8 cellular contexts compared by ENCODE assay signal in the genomic region with DNA sequence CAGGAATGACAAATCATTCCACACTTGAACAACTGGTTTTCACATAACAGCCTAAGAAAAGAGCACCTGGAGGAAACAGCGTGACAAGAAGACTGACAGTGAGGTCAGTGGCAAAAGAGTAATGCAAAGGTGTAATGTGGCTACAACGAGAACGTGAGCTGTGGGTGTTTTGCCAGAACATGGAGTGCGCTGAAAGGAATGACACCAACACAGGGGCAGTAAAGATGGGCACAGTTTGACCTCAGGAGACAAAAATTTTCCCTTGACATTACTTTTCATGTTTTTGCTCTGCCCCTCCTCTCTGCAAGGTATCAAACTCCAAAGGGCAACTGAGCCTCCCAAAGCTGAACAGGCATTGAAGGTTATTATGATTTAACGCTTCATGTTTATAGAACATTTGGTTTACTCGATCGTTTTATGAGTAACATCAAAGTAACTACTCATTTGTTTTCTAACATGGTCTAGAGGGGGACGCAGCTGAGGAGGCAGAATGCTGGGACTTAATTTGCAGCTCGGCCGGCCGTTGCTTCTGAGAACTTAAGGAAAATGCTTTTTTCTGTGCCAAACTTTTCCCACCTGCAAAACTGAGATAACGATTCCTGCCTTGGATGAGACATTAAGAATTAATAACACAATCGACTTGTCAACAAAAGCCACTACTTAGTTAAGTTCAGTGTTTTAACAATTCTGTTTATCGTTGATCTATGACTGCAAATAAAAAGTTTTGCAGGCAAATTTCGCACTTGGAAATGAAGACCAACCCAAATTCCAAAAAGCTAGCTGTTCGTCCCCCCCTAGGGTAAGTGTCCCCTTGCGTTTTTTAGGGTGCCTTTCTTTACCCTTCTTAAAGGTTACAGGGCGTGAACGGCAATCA. TPM values are rescaled to one million over a fixed set of nuclear protein-coding genes. Genes with fewer than 3 reads are reported as not detected.
DNase-seq lines count a peak whose midpoint lies in the region; ATAC-seq, FAIRE-seq and TF ChIP-seq lines count a peak whose summit lies in the region.

No MANE protein-coding gene starts in this region.

- peaks cover 27% of the 10 kb centered on the region for H3K36me3 Mint-ChIP-seq in activated CD4-positive, alpha-beta T cell treated with anti-CD3 and anti-CD28 coated beads for 36 hours (ENCODE audit: low read depth)
- H3K36me3 Mint-ChIP-seq in astrocyte (ENCODE audit: low read depth, unreplicated experiment): peaks cover 5% of the 10 kb centered on the region

- H3K9me3 Mint-ChIP-seq in activated CD4-positive, alpha-beta T cell treated with anti-CD3 and anti-CD28 coated beads for 36 hours (ENCODE audit: low read depth): no peaks in the 10 kb centered on the region
- no peaks in the 10 kb centered on the region for H3K9me3 Mint-ChIP-seq in astrocyte (ENCODE audit: unreplicated experiment)

- peak overlapping the region; percentile 65 for H2AFZ ChIP-seq in astrocyte (ENCODE audit: low read depth, low read length)

- WGBS in testis, 2 donors: 15 to 19% methylated on average over 19 of the region's 19 CpGs

- peak overlapping the region; percentile 90 for H3K27ac Mint-ChIP-seq in activated CD4-positive, alpha-beta T cell treated with anti-CD3 and anti-CD28 coated beads for 36 hours
- H3K27ac Mint-ChIP-seq in astrocyte (ENCODE audit: unreplicated experiment): peak overlapping the region; percentile 90

- H3K27ac ChIP-seq in astrocyte (ENCODE audit: low read depth, low read length) (peak overlapping the region; percentile 76), testis (peak overlapping the region; percentile 86 to 90)

- H4K20me1 ChIP-seq in astrocyte (ENCODE audit: insufficient read depth, low read length): no peaks in the 10 kb centered on the region

- intact Hi-C loops in activated CD4-positive, alpha-beta T cell treated with anti-CD3 and anti-CD28 coated beads for 36 hours (cut with DNase I, micrococcal nuclease): loop anchor here (1.0 to 5.0 kb wide), 3 partner anchors 26 to 346 kb away; a partner anchor contains a TSS
- intact Hi-C loops in testis (cut with DNase I; ENCODE audit: low total_unique reads): no loop called here

- H3K27me3 Mint-ChIP-seq in activated CD4-positive, alpha-beta T cell treated with anti-CD3 and anti-CD28 coated beads for 36 hours: no peaks in the 10 kb centered on the region
- no peaks in the 10 kb centered on the region for H3K27me3 Mint-ChIP-seq in astrocyte (ENCODE audit: low read depth, unreplicated experiment)

- ATAC-seq in activated CD4-positive, alpha-beta T cell treated with anti-CD3 and anti-CD28 coated beads for 36 hours: no peak
- ATAC-seq in HG02938 (IDR thresholded peaks at IDR 0.05; ENCODE audit: unreplicated experiment) (no peak), HG03175 (IDR thresholded peaks at IDR 0.05; ENCODE audit: unreplicated experiment) (no peak)

- peak overlapping the region; percentile 94 for H3K4me2 ChIP-seq in astrocyte (ENCODE audit: low read length)

- H3K27me3 ChIP-seq in astrocyte (ENCODE audit: insufficient read depth, low read length) (no peaks in the 10 kb centered on the region), testis (no peaks in the 10 kb centered on the region)

- H3K4me1 ChIP-seq in astrocyte (ENCODE audit: insufficient read depth, low read length) (peaks cover 10% of the 10 kb centered on the region), testis (no peaks in the 10 kb centered on the region)

- CTCF ChIA-PET in activated CD4-positive, alpha-beta T cell treated with anti-CD3 and anti-CD28 coated beads for 36 hours (lab: Charles Lee): interaction anchor here (0.6 to 4.7 kb wide), 23 partner anchors 11 to 1940 kb away, joined by 3 to 36 read pairs (median 3); a partner anchor contains a TSS

- no peaks in the 10 kb centered on the region for H3K9me3 ChIP-seq in astrocyte (ENCODE audit: insufficient read depth, low read depth, low read length)
- H3K9me3 ChIP-seq in testis: no peaks in the 10 kb centered on the region

- H3K79me2 ChIP-seq in astrocyte (ENCODE audit: insufficient read depth, low read length): no peaks in the 10 kb centered on the region

- peak overlapping the region; percentile 82 for H3K9ac ChIP-seq in astrocyte (ENCODE audit: low read length)

- FAIRE-seq in astrocyte (lab: Jason Lieb, UNC): no peak

- H3K36me3 ChIP-seq in astrocyte (ENCODE audit: insufficient read depth, low read length) (no peaks in the 10 kb centered on the region), testis (ENCODE audit: low read depth, missing control alignments) (no peaks in the 10 kb centered on the region)

- TF ChIP-seq CTCF in astrocyte (IDR thresholded peaks at IDR 0.05; ENCODE audit: insufficient read depth, low read depth, low read length) (no peak), testis (IDR thresholded peaks at IDR 0.05) (no peak)

- peak overlapping the region; percentile 88 for H3K4me3 Mint-ChIP-seq in activated CD4-positive, alpha-beta T cell treated with anti-CD3 and anti-CD28 coated beads for 36 hours
- peak overlapping the region; percentile 91 for H3K4me3 Mint-ChIP-seq in astrocyte (ENCODE audit: unreplicated experiment)

- POLR2A ChIA-PET in activated CD4-positive, alpha-beta T cell treated with anti-CD3 and anti-CD28 coated beads for 36 hours (lab: Charles Lee): interaction anchor here (0.6 to 1.9 kb wide), 7 partner anchors 9 to 173 kb away, joined by 3 to 8 read pairs (median 3); a partner anchor contains a TSS

- no peak for DNase-seq in activated CD4-positive, alpha-beta T cell treated with anti-CD3 and anti-CD28 coated beads for 36 hours
- no peak for DNase-seq in activated CD4-positive, alpha-beta T cell treated with anti-CD3 and anti-CD28 coated beads for 4 hours
- DNase-seq in astrocyte (ENCODE audit: low read depth) (peak; percentile 10), left kidney (ENCODE audit: low read depth, low spot score) (peak; percentile 41), testis (no peak), NOMO-1 treated with DMSO at 0.1 percent for 48 hours (lab: John Stamatoyannopoulos, UW; ENCODE audit: unreplicated experiment) (no peak)

- peaks cover 18% of the 10 kb centered on the region for H3K4me1 Mint-ChIP-seq in activated CD4-positive, alpha-beta T cell treated with anti-CD3 and anti-CD28 coated beads for 36 hours
- peaks cover 9% of the 10 kb centered on the region for H3K4me1 Mint-ChIP-seq in astrocyte (ENCODE audit: low read depth, unreplicated experiment)

- TF ChIP-seq POLR2A in testis (IDR thresholded peaks at IDR 0.05): no peak

- H3K4me3 ChIP-seq in astrocyte (ENCODE audit: insufficient read depth, low read depth, low read length): peak overlapping the region; percentile 73
- H3K4me3 ChIP-seq in testis: peak overlapping the region; percentile 65 to 79

RNA-seq across cellular contexts. Expression of a gene that starts 1.0 kb away (rescaled TPM):
- 10 to 100 TPM; 62.5 to 84.4 TPM for total RNA-seq in activated CD4-positive, alpha-beta T cell treated with anti-CD3 and anti-CD28 coated beads for 36 hours
- total RNA-seq in astrocyte: 6.6 and 10.4 TPM in 2 replicates
- 10 to 100 TPM; 26.4 to 30.5 TPM for total RNA-seq in testis
- polyA plus RNA-seq in testis (ENCODE audit: insufficient read depth, low read depth, low replicate concordance): 22.4 TPM

RNA-seq across cellular contexts. Expression of a gene that starts 26.4 kb away (rescaled TPM):
- total RNA-seq in activated CD4-positive, alpha-beta T cell treated with anti-CD3 and anti-CD28 coated beads for 36 hours: 1 to 10 TPM; 2.9 to 3.2 TPM
- total RNA-seq in astrocyte (117 and 146 TPM in 2 replicates), testis (10 to 100 TPM; 11.3 to 11.9 TPM)
- polyA plus RNA-seq in testis (ENCODE audit: insufficient read depth, low read depth, low replicate concordance): 12.8 TPM

RNA-seq across cellular contexts. Expression of a gene that starts 26.8 kb away (rescaled TPM):
- 100 to 1,000 TPM; 121 to 151 TPM for total RNA-seq in activated CD4-positive, alpha-beta T cell treated with anti-CD3 and anti-CD28 coated beads for 36 hours
- 84.2 and 91.6 TPM in 2 replicates for total RNA-seq in astrocyte
- 10 to 100 TPM; 62.4 to 76.8 TPM for total RNA-seq in testis
- 73.9 TPM for polyA plus RNA-seq in testis (ENCODE audit: insufficient read depth, low read depth, low replicate concordance)

RNA-seq across cellular contexts. Expression of a gene that starts 37.0 kb away (rescaled TPM):
- total RNA-seq in activated CD4-positive, alpha-beta T cell treated with anti-CD3 and anti-CD28 coated beads for 36 hours: 10 to 100 TPM; 61.6 to 68.6 TPM
- total RNA-seq in astrocyte: 43.9 and 49.3 TPM in 2 replicates
- total RNA-seq in testis: 100 to 1,000 TPM in 1 of 2 donors, 10 to 100 TPM in 1; 93.3 to 115 TPM
- polyA plus RNA-seq in testis (ENCODE audit: insufficient read depth, low read depth, low replicate concordance): 73.7 TPM

RNA-seq across cellular contexts. Expression of a gene that starts 54.0 kb away (rescaled TPM):
- total RNA-seq in activated CD4-positive, alpha-beta T cell treated with anti-CD3 and anti-CD28 coated beads for 36 hours: 10 to 100 TPM; 10.7 to 11.5 TPM
- total RNA-seq in astrocyte: 3.6 and 3.8 TPM in 2 replicates
- 10 to 100 TPM; 12.5 to 17.5 TPM for total RNA-seq in testis
- 4.5 TPM for polyA plus RNA-seq in testis (ENCODE audit: insufficient read depth, low read depth, low replicate concordance)

Comparison
In these comparisons a context has a peak if more than half of its experiments do, and no peak if none do; other contexts are left out.
1. DNase-seq: peak in astrocyte (single experiment) and left kidney (single experiment); none in activated CD4-positive, alpha-beta T cell treated with anti-CD3 and anti-CD28 coated beads for 36 hours (single experiment), activated CD4-positive, alpha-beta T cell treated with anti-CD3 and anti-CD28 coated beads for 4 hours (0 of 2), testis (single experiment) and NOMO-1 treated with DMSO at 0.1 percent for 48 hours (single experiment).